Comparison of ENCODE assay signal across 27 cellular contexts in genomic region chr9:137598943-137599342, GRCh38.
"Had no signal": no experiment of that assay in that cellular context is flagged by ENCODE, and none has a peak within 500 bp of the region (broad histone marks: within the 10 kb centered on the region; RNA-seq: fewer than 3 reads in every experiment).

No MANE protein-coding gene starts in this region.

- H3K27ac ChIP-seq: left ventricle myocardium inferior, neural progenitor cell, neutrophil, ovary, right atrium auricular region, skin epidermis, suprapubic skin, thoracic aorta, tibial artery, upper lobe of right lung had no signal

- H3K27me3 ChIP-seq: neutrophil, ovary, right atrium auricular region, suprapubic skin, tibial artery, upper lobe of right lung had no signal

- ATAC-seq: natural killer cell; sciatic nerve; stimulated activated effector memory CD8-positive, alpha-beta T cell treated with anti-CD3 and anti-CD28 coated beads, Interleukin-12 subunit alpha, Interleukin-12 subunit beta, amount 100 ng/mL, for 72 hours; upper lobe of right lung had no signal

- FAIRE-seq: keratinocyte, urothelium cell line had no signal

- H3K4me3 ChIP-seq: left ventricle myocardium inferior, lung, neural progenitor cell, ovary, right atrium auricular region, skin epidermis, suprapubic skin, thoracic aorta, tibial artery, upper lobe of right lung had no signal

- H3K9me3 ChIP-seq: left ventricle myocardium inferior, neutrophil, ovary, right atrium auricular region, suprapubic skin, thoracic aorta, tibial artery, upper lobe of right lung had no signal

- H3K4me1 ChIP-seq: neural progenitor cell, suprapubic skin had no signal

- DNase-seq: hippocampal formation; left ventricle myocardium inferior; mesendoderm; naive B cell; natural killer cell; nephron progenitor cell; occipital lobe; ovary; stimulated activated CD4-positive, alpha-beta T cell treated with anti-CD3 and anti-CD28 coated beads, Interleukin-12 subunit alpha, Interleukin-12 subunit beta, amount 100 ng/mL, for 4 hours; stimulated activated CD4-positive, alpha-beta T cell treated with anti-CD3 and anti-CD28 coated beads, Interleukin-15, amount 100 ng/mL, for 24 hours; stimulated activated CD4-positive, alpha-beta T cell treated with anti-CD3 and anti-CD28 coated beads, Interleukin-2, amount 100 ng/mL, for 24 hours; stimulated activated CD4-positive, alpha-beta T cell treated with anti-CD3 and anti-CD28 coated beads, Interleukin-4, amount 100 ng/mL, for 24 hours; stimulated activated naive CD4-positive, alpha-beta T cell; tibial artery; trophoblast cell; upper lobe of right lung had no signal

- H3K9ac ChIP-seq: neural progenitor cell had no signal

- H3K4me2 ChIP-seq: neural progenitor cell had no signal

- H2AFZ ChIP-seq: neural progenitor cell had no signal

- H3K36me3 ChIP-seq: left ventricle myocardium inferior, neural progenitor cell, neutrophil, ovary, right atrium auricular region, suprapubic skin, thoracic aorta, tibial artery, upper lobe of right lung had no signal
